In the genomic region with DNA sequence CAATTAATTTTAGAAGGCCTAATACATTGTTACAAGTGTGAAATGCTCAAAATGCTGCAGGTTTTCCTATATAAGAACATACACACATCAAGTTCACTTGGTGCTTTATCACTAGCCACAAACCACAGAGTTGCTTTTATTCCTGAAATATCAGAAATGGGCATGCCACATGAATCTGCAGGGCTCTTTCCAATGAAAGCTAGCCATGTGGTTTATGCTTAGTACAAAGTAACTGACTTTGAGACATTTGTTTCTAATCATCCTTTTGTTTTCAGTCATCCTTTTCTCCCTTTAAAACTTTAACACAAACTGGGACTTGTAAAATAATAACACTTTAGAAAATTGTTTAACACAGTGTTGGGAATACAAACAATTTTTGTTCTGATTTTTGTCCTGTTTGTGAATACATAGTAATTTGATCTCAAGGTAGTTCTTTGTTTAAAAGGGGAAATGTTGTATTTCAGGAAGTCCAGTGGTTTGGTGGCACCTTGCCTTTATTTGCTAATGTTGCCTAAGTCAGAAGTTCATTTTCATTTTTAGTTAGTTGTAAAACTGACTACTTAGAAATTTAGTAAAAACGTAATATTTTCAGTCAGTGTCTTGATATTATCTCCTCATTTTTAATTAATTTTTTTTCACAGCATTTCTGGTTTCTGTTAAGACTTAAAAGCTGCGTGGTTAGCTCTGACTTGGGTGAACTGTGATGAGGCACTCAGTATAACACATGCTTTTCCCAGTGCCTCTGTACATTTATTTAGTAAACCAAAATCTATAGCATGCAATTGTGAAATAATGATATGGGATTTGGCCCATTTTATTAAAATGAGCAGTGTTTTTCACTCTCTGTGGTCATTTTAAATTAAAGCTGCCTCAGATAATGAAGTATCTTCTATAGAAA, we compare ENCODE assay signal across 30 cellular contexts. TPM values are rescaled to one million over a fixed set of nuclear protein-coding genes. Genes with fewer than 3 reads are reported as not detected.
DNase-seq lines count a peak whose midpoint lies in the region; ATAC-seq and TF ChIP-seq lines count a peak whose summit lies in the region.
"Had no signal": no experiment of that assay in that cellular context is flagged by ENCODE, and none has a peak within 500 bp of the region (broad histone marks: within the 10 kb centered on the region; RNA-seq: fewer than 3 reads in every experiment).

No MANE protein-coding gene starts in this region.

- no peak overlapping the region for H2AFZ ChIP-seq in H9 (ENCODE audit: low read length)

- H3K9me3 Mint-ChIP-seq in H9: no peaks in the 10 kb centered on the region
- H3K9me3 Mint-ChIP-seq: effector memory CD8-positive, alpha-beta T cell; memory B cell; stimulated activated naive B cell treated with anti-CD40 and anti-IgM and Interleukin-4, amounts not matched to agents 10 μg/mL and 1 μg/mL and 100 μg/mL, for 72 hours had no signal

- H3K79me2 ChIP-seq in H9 (ENCODE audit: insufficient read depth, low read length): no peaks in the 10 kb centered on the region

- no peak overlapping the region for H3K14ac ChIP-seq in H9 (ENCODE audit: insufficient read depth, low read length)

- no peak overlapping the region for H2BK15ac ChIP-seq in H9 (ENCODE audit: low read depth, low read length)

- H3K4ac ChIP-seq in H9 (ENCODE audit: low read depth, low read length): no peak overlapping the region

- H2BK20ac ChIP-seq in H9 (ENCODE audit: low read depth, low read length, poor library complexity, severe bottlenecking): no peak overlapping the region

- no peak overlapping the region for H3K4me3 ChIP-seq in AG10803 (ENCODE audit: low read length)
- H3K4me3 ChIP-seq in adipocyte (ENCODE audit: low read length): no peak overlapping the region
- H3K4me3 ChIP-seq: breast epithelium, esophagus squamous epithelium, SJCRH30, testis had no signal

- no peak overlapping the region for H4K91ac ChIP-seq in H9 (ENCODE audit: insufficient read length, low read depth, low read length)

- no peaks in the 10 kb centered on the region for H3K79me1 ChIP-seq in H9 (ENCODE audit: insufficient read depth, low read depth, low read length, poor library complexity, severe bottlenecking)

- H3K27me3 ChIP-seq in H9 (ENCODE audit: insufficient read depth, low read length) (no peaks in the 10 kb centered on the region), adipocyte (replicated peaks; ENCODE audit: control insufficient read depth, insufficient read depth, low read length) (no peaks in the 10 kb centered on the region)
- H3K27me3 ChIP-seq: breast epithelium, SJCRH30, testis had no signal

- H3K4me3 Mint-ChIP-seq in H9 (no peak overlapping the region), T-helper 17 cell (no peak overlapping the region)
- H3K4me3 Mint-ChIP-seq: effector memory CD8-positive, alpha-beta T cell; memory B cell; stimulated activated naive B cell treated with anti-CD40 and anti-IgM and Interleukin-4, amounts not matched to agents 10 μg/mL and 1 μg/mL and 100 μg/mL, for 72 hours had no signal

- H3K9me3 ChIP-seq in H9 (ENCODE audit: control insufficient read depth, low read depth, low read length) (no peaks in the 10 kb centered on the region), adipocyte (ENCODE audit: control insufficient read depth, low read length) (no peaks in the 10 kb centered on the region), T-helper 17 cell (ENCODE audit: control insufficient read depth, low read length, poor library complexity, severe bottlenecking) (peaks cover 2% of the 10 kb centered on the region)
- H3K9me3 ChIP-seq: breast epithelium, esophagus squamous epithelium, SJCRH30, testis had no signal

- no peak overlapping the region for H3K56ac ChIP-seq in H9 (ENCODE audit: insufficient read length, low read depth, low read length)

- no peaks in the 10 kb centered on the region; a peak in 1 of 4 replicates for H3K4me1 Mint-ChIP-seq in H9
- H3K4me1 Mint-ChIP-seq in T-helper 17 cell: no peaks in the 10 kb centered on the region
- H3K4me1 Mint-ChIP-seq: memory B cell; stimulated activated naive B cell treated with anti-CD40 and anti-IgM and Interleukin-4, amounts not matched to agents 10 μg/mL and 1 μg/mL and 100 μg/mL, for 72 hours had no signal

- H3K36me3 ChIP-seq in adipocyte (ENCODE audit: control insufficient read depth, insufficient read depth, low read length, severe bottlenecking): no peaks in the 10 kb centered on the region
- H3K36me3 ChIP-seq: breast epithelium, esophagus squamous epithelium, SJCRH30 had no signal

- no peaks in the 10 kb centered on the region for H3K23me2 ChIP-seq in H9 (ENCODE audit: insufficient read length, low read depth, low read length, poor library complexity, severe bottlenecking)

- no peak overlapping the region for H4K8ac ChIP-seq in H9 (replicated peaks; ENCODE audit: insufficient read length, low read depth, low read length)

- TF ChIP-seq CTCF in AG10803 (conservative IDR thresholded peaks at IDR 0.05; ENCODE audit: low read length): no peak
- no peak for TF ChIP-seq CTCF in H9 (conservative IDR thresholded peaks at IDR 0.05)

- H3K9ac ChIP-seq in H9 (ENCODE audit: extremely low read depth, insufficient read length, low read length): no peak overlapping the region
- no peak overlapping the region for H3K9ac ChIP-seq in adipocyte (ENCODE audit: low read length)

- no peak overlapping the region for H3K18ac ChIP-seq in H9 (ENCODE audit: insufficient read length, low read depth, low read length)

- no peaks in the 10 kb centered on the region for H4K20me1 ChIP-seq in H9 (ENCODE audit: control insufficient read depth, insufficient read depth, insufficient read length)

- no peaks in the 10 kb centered on the region for H3K4me1 ChIP-seq in H9 (ENCODE audit: insufficient read depth, low read length)
- H3K4me1 ChIP-seq in adipocyte (ENCODE audit: control insufficient read depth, insufficient read depth, low read length): no peaks in the 10 kb centered on the region
- H3K4me1 ChIP-seq: breast epithelium, esophagus squamous epithelium, SJCRH30, testis had no signal

- no peak overlapping the region for H3K4me2 ChIP-seq in H9 (ENCODE audit: insufficient read depth, insufficient read length, low read length)

- H2BK12ac ChIP-seq in H9 (ENCODE audit: insufficient read length, low read depth, low read length): no peak overlapping the region

- H3T11ph ChIP-seq in H9 (ENCODE audit: low read length): no peak overlapping the region

- DNase-seq in AG10803 (ENCODE audit: low read depth) (peak; percentile 38), H9 (no peak), NOMO-1 treated with DMSO at 0.1 percent for 48 hours (lab: John Stamatoyannopoulos, UW; ENCODE audit: unreplicated experiment) (peak; percentile 60), adipocyte (ENCODE audit: low read depth) (peak; percentile 51), mesenteric fat pad (ENCODE audit: low spot score) (no peak), T-helper 17 cell (no peak), ureter (ENCODE audit: low spot score) (no peak)
- DNase-seq in stimulated activated CD4-positive, alpha-beta T cell treated with anti-CD3 and anti-CD28 coated beads, Interleukin-4, amount 100 ng/mL, for 24 hours: no peak
- DNase-seq: activated CD4-positive, alpha-beta T cell treated with anti-CD3 and anti-CD28 coated beads, Interleukin-2, amount 50 U/mL, for 48 hours; activated CD4-positive, CD25-positive, alpha-beta regulatory T cell; activated CD8-positive, alpha-beta memory T cell treated with anti-CD3 and anti-CD28 coated beads, Interleukin-2, amount 50 U/mL, for 48 hours; activated gamma-delta T cell; effector memory CD8-positive, alpha-beta T cell; esophagus squamous epithelium; glutamatergic neuron; H7; kidney glomerular epithelial cell; NCI-H1092; NCI-H2081 treated with DMSO at 0.1 percent for 48 hours; NCI-H510A treated with DMSO at 0.1 percent for 48 hours; SJCRH30; small intestine; stimulated activated CD4-positive, alpha-beta T cell treated with anti-CD3 and anti-CD28 coated beads, Interleukin-2, amount 100 ng/mL, for 24 hours; stimulated activated naive B cell treated with anti-CD40 and anti-IgM and Interleukin-4, amounts not matched to agents 10 μg/mL and 1 μg/mL and 100 μg/mL, for 72 hours; T-helper 9 cell; testis had no signal

- no peak overlapping the region for H2BK5ac ChIP-seq in H9 (ENCODE audit: insufficient read length, low read length)

- no peak for ATAC-seq in T-helper 17 cell
- ATAC-seq: effector memory CD8-positive, alpha-beta T cell; stimulated activated naive B cell treated with anti-CD40 and anti-IgM and Interleukin-4, amounts not matched to agents 10 μg/mL and 1 μg/mL and 100 μg/mL, for 72 hours had no signal

- H4K5ac ChIP-seq in H9 (ENCODE audit: insufficient read length, low read depth, low read length): no peak overlapping the region

- no peak overlapping the region for H3K23ac ChIP-seq in H9 (ENCODE audit: insufficient read length, low read depth, low read length)

- no peak overlapping the region for H3K27ac ChIP-seq in H9 (ENCODE audit: insufficient read length, low read depth, low read length)
- H3K27ac ChIP-seq: breast epithelium, esophagus squamous epithelium, SJCRH30, testis had no signal

- peak overlapping the region; percentile 36 for H2BK120ac ChIP-seq in H9 (ENCODE audit: low read depth, low read length, poor library complexity, severe bottlenecking)

- H3K36me3 Mint-ChIP-seq in H9 (ENCODE audit: insufficient read depth in 1 of 3, low read depth in 3 of 3) (no peaks in the 10 kb centered on the region), T-helper 17 cell (ENCODE audit: low read depth) (peaks cover 3% of the 10 kb centered on the region)
- H3K36me3 Mint-ChIP-seq: CD14-positive monocyte; memory B cell; stimulated activated naive B cell treated with anti-CD40 and anti-IgM and Interleukin-4, amounts not matched to agents 10 μg/mL and 1 μg/mL and 100 μg/mL, for 72 hours had no signal

- no peak overlapping the region for H2AK5ac ChIP-seq in H9 (ENCODE audit: insufficient read length, low read length)

- WGBS in H9 (ENCODE audit: extremely low coverage, insufficient read length, low lambda C conversion rate): no CpG with 5 or more reads among the region's 2 CpGs

- no peak overlapping the region for H3K27ac Mint-ChIP-seq in H9
- no peak overlapping the region for H3K27ac Mint-ChIP-seq in T-helper 17 cell
- H3K27ac Mint-ChIP-seq: CD14-positive monocyte; effector memory CD8-positive, alpha-beta T cell; memory B cell; stimulated activated naive B cell treated with anti-CD40 and anti-IgM and Interleukin-4, amounts not matched to agents 10 μg/mL and 1 μg/mL and 100 μg/mL, for 72 hours had no signal

- H3K27me3 Mint-ChIP-seq in H9 (ENCODE audit: low read depth) (peaks cover 18% of the 10 kb centered on the region), T-helper 17 cell (peaks cover 31% of the 10 kb centered on the region)

RNA-seq across cellular contexts. Expression of gene PRDM6, which starts 18.6 kb away (rescaled TPM):
- 0.15 and 0.17 TPM in 2 replicates for total RNA-seq in H9 (2021)
- total RNA-seq in mesenteric fat pad: 1.8 TPM
- total RNA-seq in T-helper 17 cell: not detected
- 10.6 TPM for total RNA-seq in ureter
- total RNA-seq: G401 had no signal

Comparison
In these comparisons a context has a peak if more than half of its experiments do, and no peak if none do; other contexts are left out.
1. DNase-seq: peak in AG10803 (single experiment), NOMO-1 treated with DMSO at 0.1 percent for 48 hours (single experiment) and adipocyte (single experiment); none in H9 (single experiment), mesenteric fat pad (single experiment), T-helper 17 cell (0 of 3), ureter (single experiment) and stimulated activated CD4-positive, alpha-beta T cell treated with anti-CD3 and anti-CD28 coated beads, Interleukin-4, amount 100 ng/mL, for 24 hours (single experiment).